In genomic region chr9:131731237-131731995, GRCh38 we compare ENCODE assay signal across 9 cellular contexts. TPM values are rescaled to one million over a fixed set of nuclear protein-coding genes. Genes with fewer than 3 reads are reported as not detected.
DNase-seq lines count a peak whose midpoint lies in the region; ATAC-seq and TF ChIP-seq lines count a peak whose summit lies in the region.
"Had no signal": no experiment of that assay in that cellular context is flagged by ENCODE, and none has a peak within 500 bp of the region (broad histone marks: within the 10 kb centered on the region; RNA-seq: fewer than 3 reads in every experiment).

No MANE protein-coding gene starts in this region.

- H3K4me3 Mint-ChIP-seq in activated CD4-positive, alpha-beta T cell treated with anti-CD3 and anti-CD28 coated beads, Interleukin-2, amount 10 ng/mL, durations not matched to agents 24 days and 14 days = peak overlapping the region; percentile 79
- peak overlapping the region; percentile 81 to 86 for H3K4me3 Mint-ChIP-seq in stimulated activated naive CD8-positive, alpha-beta T cell treated with anti-CD3 and anti-CD28 coated beads, Interleukin-15, amount 100 ng/mL, for 72 hours

- H3K27ac Mint-ChIP-seq in activated CD4-positive, alpha-beta T cell treated with anti-CD3 and anti-CD28 coated beads, Interleukin-2, amount 10 ng/mL, durations not matched to agents 24 days and 14 days = peak overlapping the region; percentile 93
- peak overlapping the region; percentile 94 to 97 for H3K27ac Mint-ChIP-seq in stimulated activated naive CD8-positive, alpha-beta T cell treated with anti-CD3 and anti-CD28 coated beads, Interleukin-15, amount 100 ng/mL, for 72 hours

- H3K4me1 ChIP-seq in right cardiac atrium (ENCODE audit: control insufficient read depth, insufficient read depth, low read length) = peaks cover 28% of the 10 kb centered on the region

- H3K9me3 ChIP-seq in right cardiac atrium (ENCODE audit: control insufficient read depth, low read length) = no peaks in the 10 kb centered on the region

- H3K27ac ChIP-seq in VCaP = peak overlapping the region; percentile 16; the same call in 1 of the 2 replicates
- H3K27ac ChIP-seq in right cardiac atrium (ENCODE audit: low read length) = peak overlapping the region; percentile 79
- H3K27ac ChIP-seq in brain microvascular endothelial cell = no peak overlapping the region

- H3K27me3 ChIP-seq in right cardiac atrium (ENCODE audit: control insufficient read depth, insufficient read depth) (no peaks in the 10 kb centered on the region), brain microvascular endothelial cell (replicated peaks) (no peaks in the 10 kb centered on the region)

- H3K27me3 Mint-ChIP-seq in activated CD4-positive, alpha-beta T cell treated with anti-CD3 and anti-CD28 coated beads, Interleukin-2, amount 10 ng/mL, durations not matched to agents 24 days and 14 days = no peaks in the 10 kb centered on the region
- H3K27me3 Mint-ChIP-seq in stimulated activated naive CD8-positive, alpha-beta T cell treated with anti-CD3 and anti-CD28 coated beads, Interleukin-15, amount 100 ng/mL, for 72 hours = no peaks in the 10 kb centered on the region

- H3K36me3 Mint-ChIP-seq in activated CD4-positive, alpha-beta T cell treated with anti-CD3 and anti-CD28 coated beads, Interleukin-2, amount 10 ng/mL, durations not matched to agents 24 days and 14 days (ENCODE audit: low read depth) = peaks cover 35% of the 10 kb centered on the region

- H3K36me3 ChIP-seq in brain microvascular endothelial cell (replicated peaks) = no peaks in the 10 kb centered on the region

- intact Hi-C loops in activated CD4-positive, alpha-beta T cell treated with anti-CD3 and anti-CD28 coated beads, Interleukin-2, amount 10 ng/mL, durations not matched to agents 24 days and 14 days (cut with micrococcal nuclease) = loop anchor here (5.0 to 10.0 kb wide), 2 partner anchors 334 to 457 kb away; partner anchors contain the start of gene FAM78A
- intact Hi-C loops in right cardiac atrium (cut with DNase I) = loop anchor here in 1 of 4 donors (10.0 kb wide), 1 partner anchor 57 kb away; no protein-coding TSS in a partner anchor

- H3K9me3 Mint-ChIP-seq in activated CD4-positive, alpha-beta T cell treated with anti-CD3 and anti-CD28 coated beads, Interleukin-2, amount 10 ng/mL, durations not matched to agents 24 days and 14 days = no peaks in the 10 kb centered on the region
- H3K9me3 Mint-ChIP-seq in stimulated activated naive CD8-positive, alpha-beta T cell treated with anti-CD3 and anti-CD28 coated beads, Interleukin-15, amount 100 ng/mL, for 72 hours = no peaks in the 10 kb centered on the region

- TF ChIP-seq CTCF in VCaP (conservative IDR thresholded peaks at IDR 0.05) = no peak
- TF ChIP-seq CTCF in brain microvascular endothelial cell (IDR thresholded peaks at IDR 0.05; ENCODE audit: low read depth, low read length, missing control alignments) = no peak

- ATAC-seq in right cardiac atrium (no peak), HG02938 (IDR thresholded peaks at IDR 0.05; ENCODE audit: unreplicated experiment) (no peak), HG02759 (IDR thresholded peaks at IDR 0.05; ENCODE audit: unreplicated experiment) (no peak)
- ATAC-seq in stimulated activated naive CD8-positive, alpha-beta T cell treated with anti-CD3 and anti-CD28 coated beads, Interleukin-15, amount 100 ng/mL, for 72 hours = peak; percentile 11

- peak; percentile 88 for DNase-seq in activated CD4-positive, alpha-beta T cell treated with anti-CD3 and anti-CD28 coated beads, Interleukin-2, amount 10 ng/mL, durations not matched to agents 24 days and 14 days
- no peak for DNase-seq in activated CD4-positive, alpha-beta T cell treated with anti-CD3 and anti-CD28 coated beads for 1 hour
- DNase-seq in right cardiac atrium = no peak
- peak in 1 of 2 donors; percentile 40 for DNase-seq in stimulated activated naive CD8-positive, alpha-beta T cell treated with anti-CD3 and anti-CD28 coated beads, Interleukin-15, amount 100 ng/mL, for 72 hours
- no peak for DNase-seq in brain microvascular endothelial cell
- DNase-seq: NCI-H510A had no signal

- H3K4me3 ChIP-seq in right cardiac atrium (ENCODE audit: low read length) = no peak overlapping the region
- H3K4me3 ChIP-seq in brain microvascular endothelial cell (ENCODE audit: low read depth, low read length) = no peak overlapping the region

- in situ Hi-C loops in brain microvascular endothelial cell (cut with HindIII; ENCODE audit: low pct_ligation_motif_present, low sequenced_read_pairs) = no loop called here

- WGBS in right cardiac atrium = 54% methylated on average over 12 of the region's 12 CpGs

- peaks cover 86% of the 10 kb centered on the region for H3K4me1 Mint-ChIP-seq in activated CD4-positive, alpha-beta T cell treated with anti-CD3 and anti-CD28 coated beads, Interleukin-2, amount 10 ng/mL, durations not matched to agents 24 days and 14 days
- H3K4me1 Mint-ChIP-seq in stimulated activated naive CD8-positive, alpha-beta T cell treated with anti-CD3 and anti-CD28 coated beads, Interleukin-15, amount 100 ng/mL, for 72 hours = peaks cover 99% of the 10 kb centered on the region

RNA-seq across cellular contexts. Expression of gene RAPGEF1, which starts 8.5 kb away (rescaled TPM):
- total RNA-seq in activated CD4-positive, alpha-beta T cell treated with anti-CD3 and anti-CD28 coated beads, Interleukin-2, amount 10 ng/mL, durations not matched to agents 24 days and 14 days = 150 and 153 TPM in 2 replicates
- 100 to 1,000 TPM in 1 of 4 donors, 10 to 100 TPM in 3; 82.3 to 100 (median 93.0) TPM for total RNA-seq in right cardiac atrium
- 58.5 TPM for polyA plus RNA-seq in right cardiac atrium
